ENCODE assay signal across 22 cellular contexts in genomic region chr10:117964528-117964927, GRCh38.
"Had no signal": no experiment of that assay in that cellular context is flagged by ENCODE, and none has a peak within 500 bp of the region (broad histone marks: within the 10 kb centered on the region; RNA-seq: fewer than 3 reads in every experiment).

No MANE protein-coding gene starts in this region.

- H3K36me3 Mint-ChIP-seq: memory B cell, mesothelial cell of epicardium, natural killer cell, type B pancreatic cell had no signal

- H3K4me3 Mint-ChIP-seq: memory B cell, mesothelial cell of epicardium, natural killer cell, neural crest cell, type B pancreatic cell had no signal

- H3K36me3 ChIP-seq: gastrocnemius medialis, heart right ventricle, left lung, lower lobe of right lung, ovary, right atrium auricular region, stomach had no signal

- H3K4me1 Mint-ChIP-seq: memory B cell, mesothelial cell of epicardium, natural killer cell, neural crest cell had no signal

- H3K4me1 ChIP-seq: gastrocnemius medialis, heart right ventricle, left lung, lower lobe of right lung, right atrium auricular region, stomach had no signal

- H3K27ac ChIP-seq: dorsolateral prefrontal cortex, gastrocnemius medialis, heart right ventricle, left lung, lower lobe of right lung, ovary, right atrium auricular region, stomach had no signal

- H3K9me3 Mint-ChIP-seq: mesothelial cell of epicardium, natural killer cell, neural crest cell, type B pancreatic cell had no signal

- H3K27me3 ChIP-seq: gastrocnemius medialis, heart right ventricle, left lung, ovary, right atrium auricular region had no signal

- H3K27ac Mint-ChIP-seq: memory B cell, mesothelial cell of epicardium, natural killer cell, type B pancreatic cell had no signal

- DNase-seq: cortex of kidney; dorsolateral prefrontal cortex; effector CD8-positive, alpha-beta T cell; gastrocnemius medialis; islet precursor cell; left lung; lower lobe of right lung; natural killer cell; nucleus accumbens; ovary; small intestine; stimulated activated CD4-positive, alpha-beta T cell treated with anti-CD3 and anti-CD28 coated beads, Interleukin-12 subunit alpha, Interleukin-12 subunit beta, amount 100 ng/mL, for 4 hours; stimulated activated naive CD4-positive, alpha-beta T cell; stomach; substantia nigra had no signal

- ATAC-seq: gastrocnemius medialis, left lung, lower lobe of right lung, natural killer cell had no signal

- H3K9me3 ChIP-seq: gastrocnemius medialis, left lung, lower lobe of right lung, ovary, right atrium auricular region had no signal

- H3K4me3 ChIP-seq: dorsolateral prefrontal cortex, gastrocnemius medialis, heart right ventricle, left lung, lower lobe of right lung, ovary, right atrium auricular region, stomach had no signal

- FAIRE-seq: small intestine, urothelium cell line had no signal
